Comparison of ENCODE assay signal across 8 cellular contexts in the genomic region with DNA sequence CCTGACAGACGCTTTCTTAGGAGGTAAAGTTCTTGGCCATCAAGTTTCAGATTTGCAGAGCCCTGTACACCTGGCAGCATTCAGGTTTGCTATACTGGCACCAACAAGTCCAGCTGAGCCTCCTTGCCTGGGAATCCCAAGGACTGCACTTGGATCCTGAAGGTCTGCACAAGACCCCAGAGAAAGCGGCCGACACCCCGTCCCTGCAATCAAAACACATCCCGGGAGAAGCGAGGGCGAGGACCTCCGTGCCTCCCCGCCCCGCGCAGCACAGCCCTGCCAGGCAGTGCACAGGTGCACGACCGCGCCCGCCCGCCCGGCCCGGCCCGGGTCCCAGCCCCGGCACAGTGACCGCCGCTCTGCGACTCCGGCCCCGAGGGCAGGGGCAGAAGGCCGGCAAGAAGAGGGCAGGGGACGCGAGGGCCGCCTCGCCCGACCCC. TPM values are rescaled to one million over a fixed set of nuclear protein-coding genes. Genes with fewer than 3 reads are reported as not detected.
DNase-seq lines count a peak whose midpoint lies in the region; ATAC-seq lines count a peak whose summit lies in the region.

No MANE protein-coding gene starts in this region.

- H3K9me3 ChIP-seq in iPS-18a (ENCODE audit: control insufficient read depth, low read depth, low read length) = no peaks in the 10 kb centered on the region

- no peaks in the 10 kb centered on the region for H3K9me3 Mint-ChIP-seq in activated CD8-positive, alpha-beta memory T cell treated with anti-CD3 and anti-CD28 coated beads, Interleukin-2, amount 10 ng/mL, durations not matched to agents 7 days and 5 days (ENCODE audit: low read depth)
- no peaks in the 10 kb centered on the region for H3K9me3 Mint-ChIP-seq in activated naive CD8-positive, alpha-beta T cell treated with anti-CD3 and anti-CD28 coated beads, Interleukin-2, amount 50 U/mL, for 24 hours
- H3K9me3 Mint-ChIP-seq in stimulated activated naive CD8-positive, alpha-beta T cell treated with anti-CD3 and anti-CD28 coated beads, Interleukin-15, Interleukin-2, amounts not matched to agents 100 ng/mL and 50 ng/mL, for 24 hours = no peaks in the 10 kb centered on the region

- no peaks in the 10 kb centered on the region for H3K27me3 Mint-ChIP-seq in activated CD8-positive, alpha-beta memory T cell treated with anti-CD3 and anti-CD28 coated beads, Interleukin-2, amount 10 ng/mL, durations not matched to agents 7 days and 5 days
- H3K27me3 Mint-ChIP-seq in activated naive CD8-positive, alpha-beta T cell treated with anti-CD3 and anti-CD28 coated beads, Interleukin-2, amount 50 U/mL, for 24 hours = no peaks in the 10 kb centered on the region
- no peaks in the 10 kb centered on the region for H3K27me3 Mint-ChIP-seq in stimulated activated naive CD8-positive, alpha-beta T cell treated with anti-CD3 and anti-CD28 coated beads, Interleukin-15, Interleukin-2, amounts not matched to agents 100 ng/mL and 50 ng/mL, for 24 hours

- ATAC-seq in activated CD8-positive, alpha-beta memory T cell treated with anti-CD3 and anti-CD28 coated beads, Interleukin-2, amount 10 ng/mL, durations not matched to agents 7 days and 5 days = peak; percentile 1
- ATAC-seq in HG03354 (IDR thresholded peaks at IDR 0.05; ENCODE audit: poor library complexity, severe bottlenecking, unreplicated experiment) = peak; percentile 30
- ATAC-seq in activated naive CD8-positive, alpha-beta T cell treated with anti-CD3 and anti-CD28 coated beads, Interleukin-2, amount 50 U/mL, for 24 hours = no peak

- H3K4me3 ChIP-seq in iPS-18a (ENCODE audit: low read length) = peak overlapping the region; percentile 65

- peak overlapping the region; percentile 81 for H3K27ac Mint-ChIP-seq in activated CD8-positive, alpha-beta memory T cell treated with anti-CD3 and anti-CD28 coated beads, Interleukin-2, amount 10 ng/mL, durations not matched to agents 7 days and 5 days
- H3K27ac Mint-ChIP-seq in activated naive CD8-positive, alpha-beta T cell treated with anti-CD3 and anti-CD28 coated beads, Interleukin-2, amount 50 U/mL, for 24 hours = no peak overlapping the region
- peak overlapping the region; percentile 13 for H3K27ac Mint-ChIP-seq in stimulated activated naive CD8-positive, alpha-beta T cell treated with anti-CD3 and anti-CD28 coated beads, Interleukin-15, Interleukin-2, amounts not matched to agents 100 ng/mL and 50 ng/mL, for 24 hours

- H3K4me1 Mint-ChIP-seq in activated CD8-positive, alpha-beta memory T cell treated with anti-CD3 and anti-CD28 coated beads, Interleukin-2, amount 10 ng/mL, durations not matched to agents 7 days and 5 days = peaks cover 29% of the 10 kb centered on the region
- peaks cover 44% of the 10 kb centered on the region for H3K4me1 Mint-ChIP-seq in activated naive CD8-positive, alpha-beta T cell treated with anti-CD3 and anti-CD28 coated beads, Interleukin-2, amount 50 U/mL, for 24 hours
- peaks cover 45% of the 10 kb centered on the region for H3K4me1 Mint-ChIP-seq in stimulated activated naive CD8-positive, alpha-beta T cell treated with anti-CD3 and anti-CD28 coated beads, Interleukin-15, Interleukin-2, amounts not matched to agents 100 ng/mL and 50 ng/mL, for 24 hours (ENCODE audit: low read depth)

- H3K27ac ChIP-seq in iPS-18a (ENCODE audit: low read length) = no peak overlapping the region

- DNase-seq in activated CD8-positive, alpha-beta memory T cell treated with anti-CD3 and anti-CD28 coated beads, Interleukin-2, amount 10 ng/mL, durations not matched to agents 7 days and 5 days = peak; percentile 40
- DNase-seq in activated CD8-positive, alpha-beta memory T cell treated with anti-CD3 and anti-CD28 coated beads, Interleukin-2, amount 50 U/mL, for 48 hours = no peak
- DNase-seq in activated naive CD8-positive, alpha-beta T cell treated with anti-CD3 and anti-CD28 coated beads, Interleukin-2, amount 50 U/mL, for 24 hours = peak; percentile 19
- no peak for DNase-seq in stimulated activated naive CD4-positive, alpha-beta T cell treated with Interleukin-2 at 50 U/mL for 16 hours (lab: John Stamatoyannopoulos, UW)
- DNase-seq in NCI-H1436 (lab: John Stamatoyannopoulos, UW) = no peak

- CTCF ChIA-PET in activated CD8-positive, alpha-beta memory T cell treated with anti-CD3 and anti-CD28 coated beads, Interleukin-2, amount 10 ng/mL, durations not matched to agents 7 days and 5 days (lab: Charles Lee) = interaction anchor here (0.7 to 3.1 kb wide), 6 partner anchors 11 to 1312 kb away, joined by 3 to 21 read pairs (median 7); no protein-coding TSS in a partner anchor

- H3K36me3 Mint-ChIP-seq in activated CD8-positive, alpha-beta memory T cell treated with anti-CD3 and anti-CD28 coated beads, Interleukin-2, amount 10 ng/mL, durations not matched to agents 7 days and 5 days = peaks cover 2% of the 10 kb centered on the region
- H3K36me3 Mint-ChIP-seq in activated naive CD8-positive, alpha-beta T cell treated with anti-CD3 and anti-CD28 coated beads, Interleukin-2, amount 50 U/mL, for 24 hours (ENCODE audit: low read depth) = no peaks in the 10 kb centered on the region
- no peaks in the 10 kb centered on the region for H3K36me3 Mint-ChIP-seq in stimulated activated naive CD8-positive, alpha-beta T cell treated with anti-CD3 and anti-CD28 coated beads, Interleukin-15, Interleukin-2, amounts not matched to agents 100 ng/mL and 50 ng/mL, for 24 hours (ENCODE audit: low read depth)

- H3K27me3 ChIP-seq in iPS-18a (ENCODE audit: control insufficient read depth, insufficient read depth, low read length) = peaks cover 9% of the 10 kb centered on the region

- peaks cover 5% of the 10 kb centered on the region for H3K4me1 ChIP-seq in iPS-18a (ENCODE audit: control insufficient read depth, low read depth, low read length)

- peak overlapping the region; percentile 94 for H3K4me3 Mint-ChIP-seq in activated CD8-positive, alpha-beta memory T cell treated with anti-CD3 and anti-CD28 coated beads, Interleukin-2, amount 10 ng/mL, durations not matched to agents 7 days and 5 days
- peak overlapping the region; percentile 86 for H3K4me3 Mint-ChIP-seq in activated naive CD8-positive, alpha-beta T cell treated with anti-CD3 and anti-CD28 coated beads, Interleukin-2, amount 50 U/mL, for 24 hours
- H3K4me3 Mint-ChIP-seq in stimulated activated naive CD8-positive, alpha-beta T cell treated with anti-CD3 and anti-CD28 coated beads, Interleukin-15, Interleukin-2, amounts not matched to agents 100 ng/mL and 50 ng/mL, for 24 hours = peak overlapping the region; percentile 93

- H3K9ac ChIP-seq in iPS-18a (ENCODE audit: low read length) = peak overlapping the region; percentile 72

- no peaks in the 10 kb centered on the region for H3K36me3 ChIP-seq in iPS-18a (ENCODE audit: control insufficient read depth, low read depth, low read length)

RNA-seq across cellular contexts. Expression of a gene that starts 0.6 kb away (rescaled TPM):
- 10 to 100 TPM; 59.4 to 74.0 TPM for total RNA-seq in activated CD8-positive, alpha-beta memory T cell treated with anti-CD3 and anti-CD28 coated beads, Interleukin-2, amount 10 ng/mL, durations not matched to agents 7 days and 5 days

RNA-seq across cellular contexts. Expression of a gene that starts 43.3 kb away (rescaled TPM):
- not detected for total RNA-seq in activated CD8-positive, alpha-beta memory T cell treated with anti-CD3 and anti-CD28 coated beads, Interleukin-2, amount 10 ng/mL, durations not matched to agents 7 days and 5 days

Comparison
In these comparisons a context has a peak if more than half of its experiments do, and no peak if none do; other contexts are left out.
1. DNase-seq: peak in activated CD8-positive, alpha-beta memory T cell treated with anti-CD3 and anti-CD28 coated beads, Interleukin-2, amount 10 ng/mL, durations not matched to agents 7 days and 5 days (single experiment) and activated naive CD8-positive, alpha-beta T cell treated with anti-CD3 and anti-CD28 coated beads, Interleukin-2, amount 50 U/mL, for 24 hours (single experiment); none in activated CD8-positive, alpha-beta memory T cell treated with anti-CD3 and anti-CD28 coated beads, Interleukin-2, amount 50 U/mL, for 48 hours (single experiment), stimulated activated naive CD4-positive, alpha-beta T cell treated with Interleukin-2 at 50 U/mL for 16 hours (single experiment) and NCI-H1436 (single experiment).
2. Peak in every context shown above with its lines, with median percentiles within 50 percentile points of each other: H3K4me3 Mint-ChIP-seq.